1 cellular context compared by ENCODE assay signal in the genomic region with DNA sequence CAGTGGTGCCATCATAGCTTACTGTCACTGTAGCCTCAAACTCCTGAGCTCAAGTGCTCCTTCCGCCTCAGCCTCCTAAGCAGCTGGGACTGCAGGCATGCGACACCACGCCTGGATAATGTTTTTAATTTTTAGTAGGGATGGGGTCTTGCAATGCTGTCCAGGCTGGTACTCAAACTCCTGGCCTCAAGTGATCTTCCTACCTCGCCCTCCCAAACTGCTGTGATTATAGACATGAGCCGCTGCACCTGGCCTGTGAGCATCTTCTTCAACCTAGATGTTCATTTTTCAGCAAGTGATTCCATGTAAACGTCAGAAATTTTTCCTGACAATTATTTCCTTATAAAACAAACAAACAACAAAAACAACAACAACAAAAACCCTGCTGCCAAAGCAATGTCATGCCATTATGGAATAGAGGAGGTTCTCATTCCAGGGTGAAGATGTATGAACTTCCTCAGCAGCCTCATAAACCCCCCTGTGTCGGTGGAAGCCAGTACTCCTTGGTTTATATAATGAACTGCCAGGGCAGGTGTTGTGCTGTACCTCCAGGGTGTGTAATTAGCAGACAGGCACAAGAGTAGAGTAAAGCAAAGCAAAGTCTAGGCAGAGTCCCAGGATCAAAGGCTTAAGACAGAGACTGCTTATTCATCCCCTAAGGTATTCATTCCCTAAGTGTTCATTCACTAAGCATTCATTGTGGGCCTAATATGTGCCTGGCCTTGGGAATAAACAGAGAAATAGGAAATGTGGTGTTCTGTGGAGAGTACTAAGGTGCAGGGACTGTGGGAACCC.
TF ChIP-seq lines count a peak whose summit lies in the region.

No MANE protein-coding gene starts in this region.

TF ChIP-seq in HepG2, 621 proteins besides CTCF, POLR2A, EP300 and RAD21 (continued from another document):
- no peak for TF ChIP-seq ELF4 (CRISPR knock-in tag; IDR thresholded peaks at IDR 0.05; ENCODE audit: borderline replicate concordance)
- no peak for TF ChIP-seq ZNF781 (CRISPR knock-in tag; IDR thresholded peaks at IDR 0.05; ENCODE audit: borderline replicate concordance, not compliant biosample characterization)
- no peak for TF ChIP-seq PRDM10 (CRISPR knock-in tag; IDR thresholded peaks at IDR 0.05; ENCODE audit: low read depth)
- no peak for TF ChIP-seq ZNF446 (CRISPR knock-in tag; IDR thresholded peaks at IDR 0.05)
